In genomic region chr2:23693606-23693951, GRCh38 we compare ENCODE assay signal across 20 cellular contexts.
DNase-seq lines count a peak whose midpoint lies in the region; ATAC-seq and TF ChIP-seq lines count a peak whose summit lies in the region.
"Had no signal": no experiment of that assay in that cellular context is flagged by ENCODE, and none has a peak within 500 bp of the region (broad histone marks: within the 10 kb centered on the region; RNA-seq: fewer than 3 reads in every experiment).

No MANE protein-coding gene starts in this region.

- dilution Hi-C loops in mammary epithelial cell (cut with HindIII; ENCODE audit: low sequenced_read_pairs) = no loop called here

- H4K91ac ChIP-seq in neuronal stem cell (ENCODE audit: low read depth, low read length, poor library complexity) = no peak overlapping the region

- H2AK5ac ChIP-seq in neuronal stem cell (ENCODE audit: low read depth, low read length) = no peak overlapping the region

- TF ChIP-seq CTCF in MCF 10A (IDR thresholded peaks at IDR 0.05; ENCODE audit: unreplicated experiment) = no peak
- TF ChIP-seq CTCF in mammary epithelial cell (conservative IDR thresholded peaks at IDR 0.05 in 1 of 2, IDR thresholded peaks at IDR 0.05 in 1 of 2; ENCODE audit: extremely low read depth in 1 of 2, insufficient read depth in 1 of 2, low read depth in 1 of 2, low read length in 2 of 2) = no peak
- TF ChIP-seq CTCF in BE2C (IDR thresholded peaks at IDR 0.05; ENCODE audit: low read depth, low read length) = no peak

- CTCF ChIA-PET in MCF 10A (lab: Yijun Ruan, JAX) = no interaction called here
- CTCF ChIA-PET in mammary epithelial cell (lab: Charles Lee; ENCODE audit: low non-redundant PET) = no interaction called here

- ATAC-seq in aorta (ENCODE audit: low FRiP score) = no peak
- no peak for ATAC-seq in GM21367 (IDR thresholded peaks at IDR 0.05; ENCODE audit: unreplicated experiment)
- ATAC-seq: A549 had no signal

- no peak overlapping the region for H3K4me3 Mint-ChIP-seq in MCF 10A (ENCODE audit: unreplicated experiment)
- H3K4me3 Mint-ChIP-seq: CD4-positive, alpha-beta memory T cell had no signal

- no peak overlapping the region for H2BK120ac ChIP-seq in neuronal stem cell (ENCODE audit: low read depth, low read length)

- intact Hi-C loops in MCF 10A (cut with micrococcal nuclease) = no loop called here
- intact Hi-C loops in mammary epithelial cell (cut with micrococcal nuclease) = no loop called here
- intact Hi-C loops in aorta (cut with DNase I) = no loop called here

- in situ Hi-C loops in mammary epithelial cell (cut with MboI; ENCODE audit: low sequenced_read_pairs in 2 of 2) = no loop called here

- peaks cover 2% of the 10 kb centered on the region for H3K79me1 ChIP-seq in neuronal stem cell (ENCODE audit: low read depth, low read length)

- no peaks in the 10 kb centered on the region for H3K27me3 Mint-ChIP-seq in MCF 10A (ENCODE audit: insufficient read depth, unreplicated experiment)
- H3K27me3 Mint-ChIP-seq: CD4-positive, alpha-beta memory T cell had no signal

- H3K9ac ChIP-seq in mammary epithelial cell (ENCODE audit: insufficient read depth, low read length) = no peak overlapping the region
- H3K9ac ChIP-seq in neuronal stem cell (ENCODE audit: low read depth, low read length, poor library complexity) = no peak overlapping the region

- no peak overlapping the region for H3K23ac ChIP-seq in neuronal stem cell (ENCODE audit: low read depth, low read length, poor library complexity)

- no peak overlapping the region for H2BK15ac ChIP-seq in neuronal stem cell (ENCODE audit: low read length)

- H3K27ac Mint-ChIP-seq in MCF 10A (ENCODE audit: low read depth, unreplicated experiment) = peak overlapping the region; percentile 47

- H3K9me3 Mint-ChIP-seq in MCF 10A (ENCODE audit: unreplicated experiment) = no peaks in the 10 kb centered on the region

- no peaks in the 10 kb centered on the region for H3K4me1 Mint-ChIP-seq in MCF 10A (ENCODE audit: insufficient read depth, unreplicated experiment)

- H3K27me3 ChIP-seq in mammary epithelial cell (ENCODE audit: insufficient read depth, low read length) = no peaks in the 10 kb centered on the region
- H3K27me3 ChIP-seq in BE2C = no peaks in the 10 kb centered on the region
- no peaks in the 10 kb centered on the region for H3K27me3 ChIP-seq in neuronal stem cell (ENCODE audit: control insufficient read depth in 3 of 3, insufficient read depth in 3 of 3, low read depth in 1 of 3, low read length in 3 of 3)
- H3K27me3 ChIP-seq in aorta (ENCODE audit: control insufficient read depth in 1 of 2, insufficient read depth in 2 of 2, low read length in 1 of 2) = no peaks in the 10 kb centered on the region

- H4K8ac ChIP-seq in neuronal stem cell (ENCODE audit: low read depth, low read length) = no peak overlapping the region

- H2BK5ac ChIP-seq in neuronal stem cell (ENCODE audit: low read length) = peak overlapping the region; percentile 57

- H3K79me2 ChIP-seq in mammary epithelial cell (ENCODE audit: insufficient read depth, low read length) = no peaks in the 10 kb centered on the region

- no peak overlapping the region for H2BK12ac ChIP-seq in neuronal stem cell (ENCODE audit: low read length)

- no peaks in the 10 kb centered on the region for H3K36me3 ChIP-seq in mammary epithelial cell (ENCODE audit: insufficient read depth, low read length)
- peaks cover 8% of the 10 kb centered on the region; the same call in 1 of the 2 replicates for H3K36me3 ChIP-seq in BE2C
- H3K36me3 ChIP-seq in neuronal stem cell (replicated peaks in 1 of 2; ENCODE audit: control insufficient read depth in 2 of 2, insufficient read depth in 2 of 2, low read length in 2 of 2) = peaks cover 2 to 48% of the 10 kb centered on the region in 2 donors
- H3K36me3 ChIP-seq in aorta (ENCODE audit: control insufficient read depth in 1 of 2, insufficient read depth in 2 of 2, low read length in 1 of 2) = peaks cover 0 to 3% of the 10 kb centered on the region in 2 donors

- H3K4me3 ChIP-seq in mammary epithelial cell (replicated peaks in 1 of 3; ENCODE audit: insufficient read depth in 1 of 3, low read depth in 2 of 3, low read length in 3 of 3) (no peak overlapping the region), BE2C (ENCODE audit: low read depth, low read length) (no peak overlapping the region), neuronal stem cell (ENCODE audit: low read length in 2 of 2) (no peak overlapping the region), aorta (ENCODE audit: low read length in 2 of 2) (no peak overlapping the region)
- H3K4me3 ChIP-seq: A549 had no signal

- no peak overlapping the region for H3K4me2 ChIP-seq in mammary epithelial cell (ENCODE audit: insufficient read depth, low read depth, low read length)
- no peak overlapping the region for H3K4me2 ChIP-seq in neuronal stem cell (ENCODE audit: insufficient read depth, low read length, poor library complexity, severe bottlenecking)
- H3K4me2 ChIP-seq: A549 had no signal

- H3K9me3 ChIP-seq in mammary epithelial cell (replicated peaks; ENCODE audit: insufficient read depth, low read length) (no peaks in the 10 kb centered on the region), BE2C (no peaks in the 10 kb centered on the region), neuronal stem cell (replicated peaks in 1 of 2; ENCODE audit: control insufficient read depth in 2 of 2, insufficient read depth in 1 of 2, low read depth in 1 of 2, low read length in 2 of 2) (no peaks in the 10 kb centered on the region), aorta (ENCODE audit: control insufficient read depth, low read length) (no peaks in the 10 kb centered on the region)
- H3K9me3 ChIP-seq: A549 had no signal

- no peak overlapping the region for H3K27ac ChIP-seq in mammary epithelial cell (ENCODE audit: insufficient read depth, low read depth, low read length)
- no peak overlapping the region for H3K27ac ChIP-seq in neuronal stem cell (replicated peaks; ENCODE audit: low read length)
- H3K27ac ChIP-seq in aorta (ENCODE audit: low read depth in 1 of 2, low read length in 2 of 2) = no peak overlapping the region
- H3K27ac ChIP-seq: A549 had no signal

- DNase-seq in MCF 10A (ENCODE audit: unreplicated experiment) = no peak
- no peak for DNase-seq in mammary epithelial cell
- DNase-seq in BE2C = peak; percentile 1
- DNase-seq in neuronal stem cell (ENCODE audit: low spot score) = no peak
- DNase-seq in aorta = peak; percentile 20 to 45
- no peak for DNase-seq in activated naive CD4-positive, alpha-beta T cell (lab: John Stamatoyannopoulos, UW)
- DNase-seq: 8988T; ACHN; AML-193; C1 segment of cervical spinal cord; Calu3; CD4-positive, alpha-beta memory T cell; COR-L47; DMS53; DMS79 treated with DMSO at 0.1 percent for 48 hours; GF-D8; GOT3; HCEC 1CT had no signal

- POLR2A ChIA-PET in MCF 10A (lab: Yijun Ruan, JAX) = no interaction called here

- no peak overlapping the region for H3K4ac ChIP-seq in neuronal stem cell (ENCODE audit: low read length)

- H4K20me1 ChIP-seq in mammary epithelial cell (ENCODE audit: insufficient read depth, low read length) = no peaks in the 10 kb centered on the region

- H3K36me3 Mint-ChIP-seq in MCF 10A (ENCODE audit: insufficient read depth, unreplicated experiment) = peaks cover 43% of the 10 kb centered on the region

- no peak overlapping the region for H3K14ac ChIP-seq in neuronal stem cell (ENCODE audit: low read length)

- BruUV-seq in MCF 10A (replicated peaks; lab: Mats Ljungman, UMichigan) (no TSS peak), mammary epithelial cell (replicated peaks; lab: Mats Ljungman, UMichigan) (no TSS peak)

- H3K18ac ChIP-seq in neuronal stem cell (ENCODE audit: low read length) = peak overlapping the region; percentile 28

- H3K4me1 ChIP-seq in mammary epithelial cell (ENCODE audit: insufficient read depth, low read length) (no peaks in the 10 kb centered on the region), BE2C (peaks cover 12% of the 10 kb centered on the region), neuronal stem cell (ENCODE audit: control insufficient read depth in 2 of 2, insufficient read depth in 1 of 2, low read depth in 1 of 2, low read length in 2 of 2) (peaks cover 0 to 10% of the 10 kb centered on the region in 2 donors), aorta (ENCODE audit: control insufficient read depth in 1 of 2, insufficient read depth in 2 of 2, low read length in 2 of 2) (no peaks in the 10 kb centered on the region)
- H3K4me1 ChIP-seq: A549 had no signal

- H2AFZ ChIP-seq in mammary epithelial cell (ENCODE audit: low read depth, low read length) (no peak overlapping the region), neuronal stem cell (ENCODE audit: low read length) (no peak overlapping the region)

- 96% methylated on average over 5 of the region's 5 CpGs for WGBS in mammary epithelial cell (ENCODE audit: low coverage, missing lambda C conversion rate)
- WGBS in neuronal stem cell (ENCODE audit: extremely low coverage in 2 of 2, insufficient read length in 2 of 2, insufficient replicate concordance in 1 of 2), 2 donors = no CpG with 5 or more reads among the region's 5 CpGs
- WGBS in aorta, 2 donors = 90 to 94% methylated on average over 5 of the region's 5 CpGs

Comparison
In these comparisons a context has a peak if more than half of its experiments do, and no peak if none do; other contexts are left out.
1. DNase-seq: peak in BE2C (single experiment) and aorta (2 of 2); none in MCF 10A (single experiment), mammary epithelial cell (single experiment), neuronal stem cell (single experiment) and activated naive CD4-positive, alpha-beta T cell (0 of 4).